ENCODE assay signal across 1 cellular context in genomic region chr16:79595261-79595660, GRCh38.
TF ChIP-seq lines count a peak whose summit lies in the region.

No MANE protein-coding gene starts in this region.

TF ChIP-seq in WTC11, 78 proteins besides CTCF, POLR2A, EP300 and RAD21 (continued from another document):
- no peak for TF ChIP-seq ATF2 (CRISPR knock-in tag; IDR thresholded peaks at IDR 0.05; ENCODE audit: borderline replicate concordance, low read depth)
- no peak for TF ChIP-seq ZBTB21 (CRISPR knock-in tag; IDR thresholded peaks at IDR 0.05; ENCODE audit: borderline replicate concordance)
- no peak for TF ChIP-seq ATF6 (CRISPR knock-in tag; IDR thresholded peaks at IDR 0.05)
- TF ChIP-seq HMGA2 (CRISPR knock-in tag; IDR thresholded peaks at IDR 0.05): no peak
- no peak for TF ChIP-seq MLX (CRISPR knock-in tag; IDR thresholded peaks at IDR 0.05)
- no peak for TF ChIP-seq ZNF425 (CRISPR knock-in tag; conservative IDR thresholded peaks at IDR 0.05)
- no peak for TF ChIP-seq SP1 (CRISPR knock-in tag; conservative IDR thresholded peaks at IDR 0.05)
- no peak for TF ChIP-seq OVOL2 (CRISPR knock-in tag; IDR thresholded peaks at IDR 0.05; ENCODE audit: borderline replicate concordance)
- TF ChIP-seq ATF1 (CRISPR knock-in tag; IDR thresholded peaks at IDR 0.05): no peak
- TF ChIP-seq ZNF232 (CRISPR knock-in tag; IDR thresholded peaks at IDR 0.05): no peak
- TF ChIP-seq CBFB (CRISPR knock-in tag; IDR thresholded peaks at IDR 0.05; ENCODE audit: low read depth): no peak
